ENCODE assay signal across 8 cellular contexts in genomic region chr6:156564128-156564806, GRCh38.
DNase-seq lines count a peak whose midpoint lies in the region; ATAC-seq and TF ChIP-seq lines count a peak whose summit lies in the region.

No MANE protein-coding gene starts in this region.

- H3K9ac ChIP-seq in colonic mucosa (ENCODE audit: low read depth in 2 of 2, low read length in 2 of 2), result no peak overlapping the region
- peak overlapping the region in 1 of 2 donors; percentile 12 for H3K9ac ChIP-seq in liver (ENCODE audit: low read depth in 1 of 2, low read length in 2 of 2)

- no peaks in the 10 kb centered on the region for H3K9me3 ChIP-seq in colonic mucosa
- H3K9me3 ChIP-seq in liver (ENCODE audit: control insufficient read depth in 4 of 4, low read length in 3 of 4), result peaks cover 0 to 3% (median 0%) of the 10 kb centered on the region in 4 donors

- intact Hi-C loops in colonic mucosa (cut with DNase I), result loop anchor here (5.0 to 10.0 kb wide), 3 partner anchors 98 to 621 kb away; no protein-coding TSS in a partner anchor

- WGBS in liver, result 2% methylated on average over 14 of the region's 14 CpGs

- DNase-seq in AG09319 (ENCODE audit: extremely low read depth, low read depth) (peak; percentile 8), NCI-H345 treated with DMSO at 0.1 percent for 48 hours (lab: John Stamatoyannopoulos, UW; ENCODE audit: unreplicated experiment) (peak; percentile 31), colonic mucosa (peak; percentile 79)
- DNase-seq in activated CD4-positive, alpha-beta T cell treated with anti-CD3 and anti-CD28 coated beads for 48 hours, result peak; percentile 85
- DNase-seq in stimulated activated CD4-positive, alpha-beta T cell treated with anti-CD3 and anti-CD28 coated beads, TNF-alpha, amount 100 ng/mL, for 24 hours (ENCODE audit: low read depth in 3 of 3), result peak; percentile 55 to 68 (median 63)

- peak; percentile 95 for ATAC-seq in GM19025 (IDR thresholded peaks at IDR 0.05; ENCODE audit: low read depth, unreplicated experiment)
- peak; percentile 97 for ATAC-seq in HG03175 (IDR thresholded peaks at IDR 0.05; ENCODE audit: unreplicated experiment)

- TF ChIP-seq CTCF in AG09319 (IDR thresholded peaks at IDR 0.05; ENCODE audit: low read depth, low read length), result peak; percentile 98
- TF ChIP-seq CTCF in colonic mucosa (IDR thresholded peaks at IDR 0.05), result peak; percentile 93
- peak; percentile 83 for TF ChIP-seq CTCF in liver (IDR thresholded peaks at IDR 0.05; ENCODE audit: low read depth, low read length, missing input control)

- H3K27ac ChIP-seq in colonic mucosa (no peak overlapping the region), liver (ENCODE audit: low read depth in 1 of 2, low read length in 2 of 2) (no peak overlapping the region)

- no peaks in the 10 kb centered on the region for H3K4me1 ChIP-seq in colonic mucosa
- no peaks in the 10 kb centered on the region for H3K4me1 ChIP-seq in liver (ENCODE audit: control insufficient read depth in 4 of 4, insufficient read depth in 4 of 4, low read length in 3 of 4)

- no peak overlapping the region for H3K4me3 ChIP-seq in colonic mucosa
- no peak overlapping the region for H3K4me3 ChIP-seq in liver (ENCODE audit: low read depth in 1 of 3, low read length in 3 of 3)

- H3K27me3 ChIP-seq in colonic mucosa, result no peaks in the 10 kb centered on the region
- no peaks in the 10 kb centered on the region for H3K27me3 ChIP-seq in liver (ENCODE audit: control insufficient read depth in 4 of 4, insufficient read depth in 4 of 4, low read length in 3 of 4)

- H3K36me3 ChIP-seq in colonic mucosa (no peaks in the 10 kb centered on the region), liver (ENCODE audit: control insufficient read depth in 4 of 4, insufficient read depth in 3 of 4, low read depth in 1 of 4, low read length in 3 of 4) (no peaks in the 10 kb centered on the region)

- TF ChIP-seq RAD21 in liver (IDR thresholded peaks at IDR 0.05), result peak; percentile 98 to 99

TF ChIP-seq in liver, 16 proteins besides CTCF, POLR2A, EP300 and RAD21:
- TF ChIP-seq HNF4A (conservative IDR thresholded peaks at IDR 0.05), result no peak
- peak in 1 of 2 donors; percentile 23 for TF ChIP-seq RXRA (IDR thresholded peaks at IDR 0.05)
TF ChIP-seq in liver: peak in this region for 1.

Comparison
In these comparisons a context has a peak if more than half of its experiments do, and no peak if none do; other contexts are left out.
1. DNase-seq: peak in every context shown above with its lines; median percentile 85 in activated CD4-positive, alpha-beta T cell treated with anti-CD3 and anti-CD28 coated beads for 48 hours; 79 in colonic mucosa; 63 in stimulated activated CD4-positive, alpha-beta T cell treated with anti-CD3 and anti-CD28 coated beads, TNF-alpha, amount 100 ng/mL, for 24 hours; 31 in NCI-H345 treated with DMSO at 0.1 percent for 48 hours; 8 in AG09319.